In the genomic region with DNA sequence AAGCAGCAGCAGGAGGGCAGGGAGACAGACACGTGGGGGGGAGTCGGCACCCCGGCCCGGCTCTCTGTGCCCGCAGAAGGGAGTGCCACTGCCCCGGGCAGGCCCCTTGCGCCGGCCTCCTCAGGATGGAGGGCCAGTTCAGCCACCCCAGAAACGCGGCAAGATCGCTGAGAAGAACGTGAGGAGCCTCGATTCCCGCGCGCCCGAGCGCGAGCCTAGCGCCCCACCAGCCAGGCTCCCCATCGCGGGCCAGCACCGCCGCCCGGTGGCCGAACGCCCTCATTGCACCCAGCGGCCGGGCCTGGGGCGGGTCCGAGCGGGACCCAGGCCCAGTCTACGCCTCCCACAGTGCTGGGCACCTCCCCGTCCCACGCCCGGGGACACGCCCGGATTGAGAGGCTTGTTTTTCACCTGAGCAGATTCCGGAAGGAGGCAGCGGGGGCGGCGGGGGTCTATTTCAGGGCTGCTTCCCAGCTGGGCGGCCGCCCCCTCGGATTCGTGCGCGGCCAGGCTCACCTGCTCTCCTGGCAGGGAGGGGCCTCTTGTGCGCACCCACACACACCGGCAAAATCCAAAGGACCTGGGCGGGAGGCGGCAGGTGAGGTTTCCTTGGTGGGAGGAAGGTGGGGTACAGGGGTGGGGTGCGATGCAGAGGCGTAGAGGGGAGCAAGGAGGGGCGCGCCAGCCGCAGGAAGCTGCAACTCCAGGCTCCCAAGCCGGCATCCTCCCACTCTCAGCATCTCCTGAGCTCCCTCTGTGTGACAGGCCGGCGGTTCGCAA, we compare ENCODE assay signal across 1 cellular context.
TF ChIP-seq lines count a peak whose summit lies in the region.

No MANE protein-coding gene starts in this region.

TF ChIP-seq in H1, 55 proteins besides CTCF, POLR2A, EP300 and RAD21 (continued from another document):
- TF ChIP-seq BACH1 (IDR thresholded peaks at IDR 0.05; ENCODE audit: low read length) (no peak), RFX5 (IDR thresholded peaks at IDR 0.05; ENCODE audit: borderline replicate concordance, low read depth, low read length) (no peak), JUN (IDR thresholded peaks at IDR 0.05; ENCODE audit: low read depth, low read length) (no peak), RBBP5 (IDR thresholded peaks at IDR 0.05; ENCODE audit: borderline replicate concordance, low read depth, low read length) (0 out of 2 replicates have a peak, but pooled peaks have one; percentile 39), NRF1 (IDR thresholded peaks at IDR 0.05; ENCODE audit: low read depth, low read length) (no peak), ATF2 (IDR thresholded peaks at IDR 0.05; ENCODE audit: low read length) (no peak), CTBP2 (IDR thresholded peaks at IDR 0.05; ENCODE audit: borderline replicate concordance, insufficient read depth, insufficient read length, low read length) (no peak), NANOG (IDR thresholded peaks at IDR 0.05; ENCODE audit: insufficient read depth, low read depth, low read length, poor library complexity, severe bottlenecking) (no peak), TBP (IDR thresholded peaks at IDR 0.05; ENCODE audit: low read depth, low read length) (0 out of 2 replicates have a peak, but pooled peaks have one; percentile 35), SAP30 (IDR thresholded peaks at IDR 0.05; ENCODE audit: insufficient read depth, insufficient replicate concordance, low read length) (no peak), KDM5A (IDR thresholded peaks at IDR 0.05; ENCODE audit: low read length) (peak; percentile 62), BCL11A (IDR thresholded peaks at IDR 0.05; ENCODE audit: low read depth in 2 of 2, low read length in 2 of 2) (no peak), BRCA1 (IDR thresholded peaks at IDR 0.05; ENCODE audit: low read depth, low read length) (peak; percentile 32; the same call in 1 of the 2 replicates), JUND (IDR thresholded peaks at IDR 0.05; ENCODE audit: low read length) (no peak), CREB1 (IDR thresholded peaks at IDR 0.05) (no peak), E2F6 (IDR thresholded peaks at IDR 0.05) (peak; percentile 94), YY1 (IDR thresholded peaks at IDR 0.05; ENCODE audit: low read depth, low read length) (no peak), EZH2 (IDR thresholded peaks at IDR 0.05; ENCODE audit: low read depth, low read length, severe bottlenecking) (no peak), CHD2 (IDR thresholded peaks at IDR 0.05; ENCODE audit: low read length) (peak; percentile 49; the same call in 1 of the 2 replicates), RNF2 (IDR thresholded peaks at IDR 0.05; ENCODE audit: borderline replicate concordance, low read depth, low read length, missing control alignments, poor library complexity, severe bottlenecking) (no peak), KDM1A (IDR thresholded peaks at IDR 0.05; ENCODE audit: borderline replicate concordance, low read length) (no peak), MAFK (IDR thresholded peaks at IDR 0.05; ENCODE audit: low read depth, low read length) (no peak), CBX8 (IDR thresholded peaks at IDR 0.05; ENCODE audit: borderline replicate concordance, low read depth, low read length) (no peak), CHD1 (IDR thresholded peaks at IDR 0.05; ENCODE audit: low read depth, low read length) (no peak), SP1 (IDR thresholded peaks at IDR 0.05; ENCODE audit: low read depth, low read length) (no peak), SIX5 (IDR thresholded peaks at IDR 0.05; ENCODE audit: low read depth, low read length) (no peak), TAF1 (IDR thresholded peaks at IDR 0.05; ENCODE audit: low read depth, low read length) (no peak), ASH2L (IDR thresholded peaks at IDR 0.05; ENCODE audit: low read length) (peak; percentile 57), HDAC2 (IDR thresholded peaks at IDR 0.05; ENCODE audit: borderline replicate concordance in 1 of 2, low read depth in 2 of 2, low read length in 2 of 2) (0 out of 4 replicates have a peak, but pooled peaks of 1 of the 2 experiments have one; percentile 44), GABPA (IDR thresholded peaks at IDR 0.05; ENCODE audit: borderline replicate concordance, insufficient read depth, low read length) (0 out of 2 replicates have a peak, but pooled peaks have one; percentile 52), POU5F1 (IDR thresholded peaks at IDR 0.05; ENCODE audit: low read depth, low read length) (no peak), SIN3A (conservative IDR thresholded peaks at IDR 0.05 in 1 of 2, IDR thresholded peaks at IDR 0.05 in 1 of 2; ENCODE audit: low read depth in 1 of 2, low read length in 2 of 2) (peak in 1 of 2 experiments; percentile 60; a peak in 1 of 4 replicates), TCF12 (IDR thresholded peaks at IDR 0.05; ENCODE audit: low read depth, low read length) (no peak), ZNF274 (IDR thresholded peaks at IDR 0.05; ENCODE audit: borderline replicate concordance, extremely low read depth, low read length) (no peak), FOSL1 (IDR thresholded peaks at IDR 0.05; ENCODE audit: insufficient read depth, low read depth, low read length) (no peak), CBX5 (IDR thresholded peaks at IDR 0.05; ENCODE audit: low read depth, low read length) (no peak), CEBPB (IDR thresholded peaks at IDR 0.05; ENCODE audit: low read depth, low read length) (no peak), POLR2AphosphoS5 (IDR thresholded peaks at IDR 0.05; ENCODE audit: low read depth, low read length) (no peak), SUZ12 (IDR thresholded peaks at IDR 0.05; ENCODE audit: low read length) (no peak), ATF3 (IDR thresholded peaks at IDR 0.05; ENCODE audit: insufficient read depth, low read depth, low read length) (no peak), TAF7 (optimal IDR thresholded peaks at IDR 0.05; ENCODE audit: borderline replicate concordance, low read depth, low read length) (no peak), SIRT6 (IDR thresholded peaks at IDR 0.05; ENCODE audit: low read length) (no peak), PHF8 (conservative IDR thresholded peaks at IDR 0.05; ENCODE audit: low read depth, low read length) (no peak), GTF2F1 (IDR thresholded peaks at IDR 0.05; ENCODE audit: borderline replicate concordance, low read depth, low read length) (no peak), SP2 (IDR thresholded peaks at IDR 0.05; ENCODE audit: low read length) (no peak), EGR1 (IDR thresholded peaks at IDR 0.05; ENCODE audit: borderline replicate concordance, low read depth, low read length) (0 out of 2 replicates have a peak, but pooled peaks have one; percentile 13), SP4 (IDR thresholded peaks at IDR 0.05; ENCODE audit: low read length) (no peak), SRF (IDR thresholded peaks at IDR 0.05; ENCODE audit: low read depth, low read length) (no peak), KDM4A (IDR thresholded peaks at IDR 0.05; ENCODE audit: low read depth, low read length, severe bottlenecking) (peak; percentile 71), HDAC6 (IDR thresholded peaks at IDR 0.05; ENCODE audit: low read depth, low read length) (no peak), RXRA (IDR thresholded peaks at IDR 0.05; ENCODE audit: insufficient read depth, low read depth, low read length) (no peak)
- TF ChIP-seq, protein P1, sequence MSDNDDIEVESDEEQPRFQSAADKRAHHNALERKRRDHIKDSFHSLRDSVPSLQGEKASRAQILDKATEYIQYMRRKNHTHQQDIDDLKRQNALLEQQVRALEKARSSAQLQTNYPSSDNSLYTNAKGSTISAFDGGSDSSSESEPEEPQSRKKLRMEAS (IDR thresholded peaks at IDR 0.05): peak; percentile 78
- TF ChIP-seq, protein P2, sequence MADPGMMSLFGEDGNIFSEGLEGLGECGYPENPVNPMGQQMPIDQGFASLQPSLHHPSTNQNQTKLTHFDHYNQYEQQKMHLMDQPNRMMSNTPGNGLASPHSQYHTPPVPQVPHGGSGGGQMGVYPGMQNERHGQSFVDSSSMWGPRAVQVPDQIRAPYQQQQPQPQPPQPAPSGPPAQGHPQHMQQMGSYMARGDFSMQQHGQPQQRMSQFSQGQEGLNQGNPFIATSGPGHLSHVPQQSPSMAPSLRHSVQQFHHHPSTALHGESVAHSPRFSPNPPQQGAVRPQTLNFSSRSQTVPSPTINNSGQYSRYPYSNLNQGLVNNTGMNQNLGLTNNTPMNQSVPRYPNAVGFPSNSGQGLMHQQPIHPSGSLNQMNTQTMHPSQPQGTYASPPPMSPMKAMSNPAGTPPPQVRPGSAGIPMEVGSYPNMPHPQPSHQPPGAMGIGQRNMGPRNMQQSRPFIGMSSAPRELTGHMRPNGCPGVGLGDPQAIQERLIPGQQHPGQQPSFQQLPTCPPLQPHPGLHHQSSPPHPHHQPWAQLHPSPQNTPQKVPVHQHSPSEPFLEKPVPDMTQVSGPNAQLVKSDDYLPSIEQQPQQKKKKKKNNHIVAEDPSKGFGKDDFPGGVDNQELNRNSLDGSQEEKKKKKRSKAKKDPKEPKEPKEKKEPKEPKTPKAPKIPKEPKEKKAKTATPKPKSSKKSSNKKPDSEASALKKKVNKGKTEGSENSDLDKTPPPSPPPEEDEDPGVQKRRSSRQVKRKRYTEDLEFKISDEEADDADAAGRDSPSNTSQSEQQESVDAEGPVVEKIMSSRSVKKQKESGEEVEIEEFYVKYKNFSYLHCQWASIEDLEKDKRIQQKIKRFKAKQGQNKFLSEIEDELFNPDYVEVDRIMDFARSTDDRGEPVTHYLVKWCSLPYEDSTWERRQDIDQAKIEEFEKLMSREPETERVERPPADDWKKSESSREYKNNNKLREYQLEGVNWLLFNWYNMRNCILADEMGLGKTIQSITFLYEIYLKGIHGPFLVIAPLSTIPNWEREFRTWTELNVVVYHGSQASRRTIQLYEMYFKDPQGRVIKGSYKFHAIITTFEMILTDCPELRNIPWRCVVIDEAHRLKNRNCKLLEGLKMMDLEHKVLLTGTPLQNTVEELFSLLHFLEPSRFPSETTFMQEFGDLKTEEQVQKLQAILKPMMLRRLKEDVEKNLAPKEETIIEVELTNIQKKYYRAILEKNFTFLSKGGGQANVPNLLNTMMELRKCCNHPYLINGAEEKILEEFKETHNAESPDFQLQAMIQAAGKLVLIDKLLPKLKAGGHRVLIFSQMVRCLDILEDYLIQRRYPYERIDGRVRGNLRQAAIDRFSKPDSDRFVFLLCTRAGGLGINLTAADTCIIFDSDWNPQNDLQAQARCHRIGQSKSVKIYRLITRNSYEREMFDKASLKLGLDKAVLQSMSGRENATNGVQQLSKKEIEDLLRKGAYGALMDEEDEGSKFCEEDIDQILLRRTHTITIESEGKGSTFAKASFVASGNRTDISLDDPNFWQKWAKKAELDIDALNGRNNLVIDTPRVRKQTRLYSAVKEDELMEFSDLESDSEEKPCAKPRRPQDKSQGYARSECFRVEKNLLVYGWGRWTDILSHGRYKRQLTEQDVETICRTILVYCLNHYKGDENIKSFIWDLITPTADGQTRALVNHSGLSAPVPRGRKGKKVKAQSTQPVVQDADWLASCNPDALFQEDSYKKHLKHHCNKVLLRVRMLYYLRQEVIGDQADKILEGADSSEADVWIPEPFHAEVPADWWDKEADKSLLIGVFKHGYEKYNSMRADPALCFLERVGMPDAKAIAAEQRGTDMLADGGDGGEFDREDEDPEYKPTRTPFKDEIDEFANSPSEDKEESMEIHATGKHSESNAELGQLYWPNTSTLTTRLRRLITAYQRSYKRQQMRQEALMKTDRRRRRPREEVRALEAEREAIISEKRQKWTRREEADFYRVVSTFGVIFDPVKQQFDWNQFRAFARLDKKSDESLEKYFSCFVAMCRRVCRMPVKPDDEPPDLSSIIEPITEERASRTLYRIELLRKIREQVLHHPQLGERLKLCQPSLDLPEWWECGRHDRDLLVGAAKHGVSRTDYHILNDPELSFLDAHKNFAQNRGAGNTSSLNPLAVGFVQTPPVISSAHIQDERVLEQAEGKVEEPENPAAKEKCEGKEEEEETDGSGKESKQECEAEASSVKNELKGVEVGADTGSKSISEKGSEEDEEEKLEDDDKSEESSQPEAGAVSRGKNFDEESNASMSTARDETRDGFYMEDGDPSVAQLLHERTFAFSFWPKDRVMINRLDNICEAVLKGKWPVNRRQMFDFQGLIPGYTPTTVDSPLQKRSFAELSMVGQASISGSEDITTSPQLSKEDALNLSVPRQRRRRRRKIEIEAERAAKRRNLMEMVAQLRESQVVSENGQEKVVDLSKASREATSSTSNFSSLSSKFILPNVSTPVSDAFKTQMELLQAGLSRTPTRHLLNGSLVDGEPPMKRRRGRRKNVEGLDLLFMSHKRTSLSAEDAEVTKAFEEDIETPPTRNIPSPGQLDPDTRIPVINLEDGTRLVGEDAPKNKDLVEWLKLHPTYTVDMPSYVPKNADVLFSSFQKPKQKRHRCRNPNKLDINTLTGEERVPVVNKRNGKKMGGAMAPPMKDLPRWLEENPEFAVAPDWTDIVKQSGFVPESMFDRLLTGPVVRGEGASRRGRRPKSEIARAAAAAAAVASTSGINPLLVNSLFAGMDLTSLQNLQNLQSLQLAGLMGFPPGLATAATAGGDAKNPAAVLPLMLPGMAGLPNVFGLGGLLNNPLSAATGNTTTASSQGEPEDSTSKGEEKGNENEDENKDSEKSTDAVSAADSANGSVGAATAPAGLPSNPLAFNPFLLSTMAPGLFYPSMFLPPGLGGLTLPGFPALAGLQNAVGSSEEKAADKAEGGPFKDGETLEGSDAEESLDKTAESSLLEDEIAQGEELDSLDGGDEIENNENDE (IDR thresholded peaks at IDR 0.05; ENCODE audit: insufficient replicate concordance, low read length): no peak
- TF ChIP-seq, protein P3, sequence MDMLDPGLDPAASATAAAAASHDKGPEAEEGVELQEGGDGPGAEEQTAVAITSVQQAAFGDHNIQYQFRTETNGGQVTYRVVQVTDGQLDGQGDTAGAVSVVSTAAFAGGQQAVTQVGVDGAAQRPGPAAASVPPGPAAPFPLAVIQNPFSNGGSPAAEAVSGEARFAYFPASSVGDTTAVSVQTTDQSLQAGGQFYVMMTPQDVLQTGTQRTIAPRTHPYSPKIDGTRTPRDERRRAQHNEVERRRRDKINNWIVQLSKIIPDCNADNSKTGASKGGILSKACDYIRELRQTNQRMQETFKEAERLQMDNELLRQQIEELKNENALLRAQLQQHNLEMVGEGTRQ (IDR thresholded peaks at IDR 0.05; ENCODE audit: low read length): no peak
TF ChIP-seq in H1: peak in this region for 13.
